In genomic region chr13:100088282-100088647, GRCh38 we compare ENCODE assay signal across 8 cellular contexts. TPM values are rescaled to one million over a fixed set of nuclear protein-coding genes. Genes with fewer than 3 reads are reported as not detected.
DNase-seq lines count a peak whose midpoint lies in the region; ATAC-seq, FAIRE-seq and TF ChIP-seq lines count a peak whose summit lies in the region.

No MANE protein-coding gene starts in this region.

- no peak for FAIRE-seq in GM19239 (lab: Jason Lieb, UNC)

- H3K4me3 Mint-ChIP-seq in IgD-negative memory B cell: peak overlapping the region; percentile 87 to 95 (median 94)

- H3K27ac ChIP-seq in ACC112 (ENCODE audit: low read depth, low read length): no peak overlapping the region
- H3K27ac ChIP-seq in mucosa of rectum (ENCODE audit: low read depth in 2 of 2, low read length in 2 of 2): peak overlapping the region; percentile 41 to 70

- H3K36me3 ChIP-seq in ACC112 (ENCODE audit: insufficient read depth, low read length) (no peaks in the 10 kb centered on the region), mucosa of rectum (ENCODE audit: control insufficient read depth in 2 of 2, insufficient read depth in 2 of 2, low read length in 2 of 2) (no peaks in the 10 kb centered on the region)

- H3K27ac Mint-ChIP-seq in IgD-negative memory B cell: no peak overlapping the region

- H3K36me3 Mint-ChIP-seq in IgD-negative memory B cell: no peaks in the 10 kb centered on the region

- DNase-seq in choroid plexus epithelial cell (ENCODE audit: low read depth) (peak; percentile 57), GM19239 (ENCODE audit: insufficient read length, low spot score) (no peak)
- DNase-seq in activated CD8-positive, alpha-beta memory T cell treated with anti-CD3 and anti-CD28 coated beads, Interleukin-2, amount 50 U/mL, for 48 hours: no peak

- H3K27me3 Mint-ChIP-seq in IgD-negative memory B cell: no peaks in the 10 kb centered on the region

- H3K79me2 ChIP-seq in ACC112 (ENCODE audit: control insufficient read depth, insufficient read depth, low read length, unreplicated experiment): peaks cover 30% of the 10 kb centered on the region

- no peak for TF ChIP-seq CTCF in choroid plexus epithelial cell (conservative IDR thresholded peaks at IDR 0.05; ENCODE audit: low read depth, low read length)

- ATAC-seq in GM19324 (IDR thresholded peaks at IDR 0.05; ENCODE audit: low FRiP score, unreplicated experiment) (no peak), HG03520 (IDR thresholded peaks at IDR 0.05; ENCODE audit: unreplicated experiment) (no peak)

- H3K4me1 ChIP-seq in ACC112 (ENCODE audit: control insufficient read depth, insufficient read depth, low read length, unreplicated experiment) (peaks cover 16% of the 10 kb centered on the region), mucosa of rectum (ENCODE audit: control insufficient read depth in 2 of 2, insufficient read depth in 2 of 2, low read length in 2 of 2) (peaks cover 13 to 19% of the 10 kb centered on the region in 2 donors)

- peak overlapping the region; percentile 80 for H3K4me3 ChIP-seq in ACC112 (ENCODE audit: low read depth, low read length)
- peak overlapping the region; percentile 76 for H3K4me3 ChIP-seq in choroid plexus epithelial cell (ENCODE audit: low read depth, low read length)
- peak overlapping the region; percentile 88 to 95 for H3K4me3 ChIP-seq in mucosa of rectum (ENCODE audit: low read length in 2 of 2)

- no peaks in the 10 kb centered on the region for H3K9me3 Mint-ChIP-seq in IgD-negative memory B cell

- H3K27me3 ChIP-seq in ACC112 (ENCODE audit: insufficient read depth, low read length): no peaks in the 10 kb centered on the region
- no peaks in the 10 kb centered on the region for H3K27me3 ChIP-seq in mucosa of rectum (ENCODE audit: control insufficient read depth in 2 of 2, insufficient read depth in 2 of 2, low read length in 2 of 2)

- H3K9ac ChIP-seq in mucosa of rectum (ENCODE audit: low read depth in 1 of 2, low read length in 2 of 2): peak overlapping the region; percentile 58 to 91

- no peaks in the 10 kb centered on the region for H3K9me3 ChIP-seq in mucosa of rectum (ENCODE audit: control insufficient read depth in 2 of 2, low read length in 2 of 2)

- H3K4me1 Mint-ChIP-seq in IgD-negative memory B cell: peaks cover 19 to 22% (median 20%) of the 10 kb centered on the region in 3 donors

- peak overlapping the region; percentile 31 for H2AFZ ChIP-seq in ACC112 (ENCODE audit: low read length, unreplicated experiment)

RNA-seq across cellular contexts. Expression of gene PCCA, which starts 0.6 kb away (rescaled TPM):
- 8.5 TPM for polyA plus RNA-seq in IgD-negative memory B cell
